Comparison of ENCODE assay signal across 1 cellular context in genomic region chr7:22726345-22726848, GRCh38.
TF ChIP-seq lines count a peak whose summit lies in the region.

No MANE protein-coding gene starts in this region.

TF ChIP-seq in K562, 482 proteins besides CTCF, POLR2A, EP300 and RAD21 (continued from another document and continues in another):
- TF ChIP-seq MXD1 (CRISPR knock-in tag; IDR thresholded peaks at IDR 0.05; ENCODE audit: borderline replicate concordance, poor library complexity, severe bottlenecking) (no peak), ZBTB12 (CRISPR knock-in tag; IDR thresholded peaks at IDR 0.05) (no peak), ZNF316 (IDR thresholded peaks at IDR 0.05) (no peak), RBFOX2 (IDR thresholded peaks at IDR 0.05; ENCODE audit: low read depth, low read length) (peak; percentile 39; the same call in 1 of the 2 replicates), NR2C1 (IDR thresholded peaks at IDR 0.05) (no peak), NR2C1 (tag; IDR thresholded peaks at IDR 0.05) (peak; percentile 51; the same call in 1 of the 2 replicates), ZNF785 (CRISPR knock-in tag; IDR thresholded peaks at IDR 0.05) (no peak), TEAD1 (CRISPR knock-in tag; IDR thresholded peaks at IDR 0.05) (peak in 1 of 2 experiments; percentile 60; a peak in 1 of 4 replicates), GABPB1 (CRISPR knock-in tag; IDR thresholded peaks at IDR 0.05) (peak; percentile 48), MGA (IDR thresholded peaks at IDR 0.05) (peak; percentile 86), L3MBTL2 (IDR thresholded peaks at IDR 0.05) (peak; percentile 88), ZNF764 (CRISPR knock-in tag; IDR thresholded peaks at IDR 0.05; ENCODE audit: low read depth) (no peak), HCFC1 (IDR thresholded peaks at IDR 0.05; ENCODE audit: low read depth, low read length) (no peak), GTF2B (IDR thresholded peaks at IDR 0.05; ENCODE audit: extremely low read depth, insufficient read length) (no peak), SETDB1 (IDR thresholded peaks at IDR 0.05; ENCODE audit: low read length) (no peak), EP400 (IDR thresholded peaks at IDR 0.05) (peak; percentile 25), TFAP4 (CRISPR knock-in tag; IDR thresholded peaks at IDR 0.05; ENCODE audit: borderline replicate concordance) (peak; percentile 68), ILF3 (IDR thresholded peaks at IDR 0.05; ENCODE audit: borderline replicate concordance) (no peak), ZNF589 (CRISPR knock-in tag; IDR thresholded peaks at IDR 0.05; ENCODE audit: low read depth) (peak; percentile 93; the same call in 1 of the 2 replicates), ZNF639 (CRISPR knock-in tag; conservative IDR thresholded peaks at IDR 0.05 in 1 of 2, IDR thresholded peaks at IDR 0.05 in 1 of 2) (no peak), ZNF444 (CRISPR knock-in tag; IDR thresholded peaks at IDR 0.05) (no peak), VEZF1 (CRISPR knock-in tag; IDR thresholded peaks at IDR 0.05) (no peak), SMC3 (conservative IDR thresholded peaks at IDR 0.05; ENCODE audit: insufficient read depth, low read depth, low read length) (peak; percentile 86), YY1 (IDR thresholded peaks at IDR 0.05; ENCODE audit: borderline replicate concordance in 1 of 3, control insufficient read depth in 1 of 3, extremely low read depth in 1 of 3, insufficient read depth in 3 of 3, insufficient read length in 1 of 3, insufficient replicate concordance in 2 of 3, low read depth in 1 of 3, low read length in 2 of 3) (no peak), ZNF586 (CRISPR knock-in tag; conservative IDR thresholded peaks at IDR 0.05) (no peak), TCFL5 (CRISPR knock-in tag; conservative IDR thresholded peaks at IDR 0.05) (no peak), MAX (CRISPR knock-in tag; IDR thresholded peaks at IDR 0.05) (peak; percentile 95), TBL1XR1 (IDR thresholded peaks at IDR 0.05; ENCODE audit: low read length in 2 of 2) (peak in 1 of 2 experiments; percentile 20; a peak in 1 of 4 replicates), ZNF609 (CRISPR knock-in tag; IDR thresholded peaks at IDR 0.05; ENCODE audit: borderline replicate concordance) (no peak), CREM (IDR thresholded peaks at IDR 0.05; ENCODE audit: low read depth) (peak; percentile 21; the same call in 1 of the 2 replicates), MIER1 (IDR thresholded peaks at IDR 0.05; ENCODE audit: low read depth) (no peak), ZNF77 (CRISPR knock-in tag; IDR thresholded peaks at IDR 0.05) (no peak), EWSR1 (IDR thresholded peaks at IDR 0.05; ENCODE audit: borderline replicate concordance, low read depth, partially characterized antibody) (no peak), ZNF224 (CRISPR knock-in tag; IDR thresholded peaks at IDR 0.05) (no peak), GTF2E2 (tag; IDR thresholded peaks at IDR 0.05) (0 out of 2 replicates have a peak, but pooled peaks have one; percentile 27), STAT5A (IDR thresholded peaks at IDR 0.05; ENCODE audit: borderline replicate concordance, low read length) (no peak)
